12 cellular contexts compared by ENCODE assay signal in the genomic region with DNA sequence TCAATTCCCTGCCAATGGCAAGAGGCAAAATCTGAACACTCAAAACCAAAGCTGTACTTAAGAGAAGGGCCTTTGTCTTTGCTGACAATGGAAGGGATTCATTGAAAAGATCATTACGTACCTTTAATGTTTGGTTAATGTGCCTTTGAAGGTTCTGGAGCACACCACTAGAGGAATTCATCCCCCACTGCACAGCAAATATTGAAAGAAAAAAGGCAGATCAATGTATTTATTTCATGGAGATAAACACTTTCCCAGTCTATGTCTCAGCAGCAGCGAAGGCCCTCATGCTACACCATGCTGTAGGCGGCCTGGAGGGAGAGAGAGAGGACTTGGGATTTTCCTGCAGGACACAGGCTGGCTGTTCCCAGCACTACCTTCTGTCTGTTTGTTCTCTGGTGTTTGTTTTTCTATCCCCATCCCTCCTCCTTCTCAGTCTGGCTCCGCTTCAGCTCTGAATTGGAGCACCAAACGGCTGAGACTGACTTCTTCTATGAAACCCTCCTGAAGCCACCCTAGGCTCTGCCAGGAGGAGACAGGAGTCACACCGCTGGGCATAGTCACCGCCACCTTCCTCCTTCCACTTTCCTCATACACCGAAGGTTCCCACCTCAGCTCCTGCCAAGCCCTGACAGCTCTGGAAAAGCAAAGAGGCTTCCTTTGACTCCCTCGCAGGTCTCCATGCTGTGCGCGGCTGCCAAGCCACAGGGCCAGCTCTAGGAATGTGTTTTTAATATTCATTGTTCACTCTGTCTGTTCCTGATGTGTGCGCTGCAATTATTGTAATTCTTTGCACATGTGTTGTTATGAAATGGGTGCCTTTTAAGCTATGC.
DNase-seq lines count a peak whose midpoint lies in the region; ATAC-seq and TF ChIP-seq lines count a peak whose summit lies in the region.
"Had no signal": no experiment of that assay in that cellular context is flagged by ENCODE, and none has a peak within 500 bp of the region (broad histone marks: within the 10 kb centered on the region; RNA-seq: fewer than 3 reads in every experiment).

No MANE protein-coding gene starts in this region.

- H3K4me1 ChIP-seq in heart right ventricle = peaks cover 0 to 8% (median 0%) of the 10 kb centered on the region in 9 donors

- no peak for ATAC-seq in heart right ventricle
- ATAC-seq: right cardiac atrium had no signal

- TF ChIP-seq CTCF in HFF-Myc (IDR thresholded peaks at IDR 0.05; ENCODE audit: low read depth, low read length, missing control alignments) = no peak
- no peak for TF ChIP-seq CTCF in fibroblast of mammary gland (conservative IDR thresholded peaks at IDR 0.05; ENCODE audit: control insufficient read depth, insufficient read depth, low read depth, low read length)
- TF ChIP-seq CTCF in heart right ventricle (IDR thresholded peaks at IDR 0.05) = no peak

- DNase-seq in HFF-Myc (ENCODE audit: extremely low read depth, low read depth) (peak; percentile 44), NCI-H774 (lab: John Stamatoyannopoulos, UW) (peak; percentile 45), fibroblast of mammary gland (ENCODE audit: low read depth) (peak; percentile 61), heart right ventricle (no peak), GF-D8 (lab: John Stamatoyannopoulos, UW) (no peak), AG08396 (ENCODE audit: low spot score) (no peak)
- no peak for DNase-seq in activated effector memory CD4-positive, alpha-beta T cell treated with Interleukin-2 at 50 U/mL for 16 hours
- DNase-seq: GDM1, Karpas-422, right cardiac atrium, SIG-M5 had no signal

- H3K9me3 ChIP-seq in heart right ventricle = no peaks in the 10 kb centered on the region

- intact Hi-C loops in heart right ventricle (cut with DNase I) = no loop called here

- H3K4me3 ChIP-seq in HFF-Myc (replicated peaks; ENCODE audit: low read depth, low read length) (peak overlapping the region; percentile 15; the same call in 1 of the 2 replicates), fibroblast of mammary gland (ENCODE audit: control insufficient read depth, low read depth, low read length) (no peak overlapping the region), skin epidermis (no peak overlapping the region), heart right ventricle (no peak overlapping the region)

- no peaks in the 10 kb centered on the region for H3K27me3 ChIP-seq in heart right ventricle

- no peaks in the 10 kb centered on the region for H3K36me3 ChIP-seq in heart right ventricle

- peak overlapping the region in 13 of 21 experiments; percentile 2 to 66 (median 29) for H3K27ac ChIP-seq in skin epidermis
- no peak overlapping the region for H3K27ac ChIP-seq in heart right ventricle

- WGBS in heart right ventricle, 2 donors = 76 to 83% methylated on average over 12 of the region's 12 CpGs

Comparison
In these comparisons a context has a peak if more than half of its experiments do, and no peak if none do; other contexts are left out.
1. DNase-seq: peak in HFF-Myc (single experiment), NCI-H774 (single experiment) and fibroblast of mammary gland (single experiment); none in heart right ventricle (0 of 2), GF-D8 (single experiment), AG08396 (single experiment) and activated effector memory CD4-positive, alpha-beta T cell treated with Interleukin-2 at 50 U/mL for 16 hours (single experiment).
2. H3K27ac ChIP-seq: peak in skin epidermis (13 of 21); none in heart right ventricle (0 of 10).